In the genomic region with DNA sequence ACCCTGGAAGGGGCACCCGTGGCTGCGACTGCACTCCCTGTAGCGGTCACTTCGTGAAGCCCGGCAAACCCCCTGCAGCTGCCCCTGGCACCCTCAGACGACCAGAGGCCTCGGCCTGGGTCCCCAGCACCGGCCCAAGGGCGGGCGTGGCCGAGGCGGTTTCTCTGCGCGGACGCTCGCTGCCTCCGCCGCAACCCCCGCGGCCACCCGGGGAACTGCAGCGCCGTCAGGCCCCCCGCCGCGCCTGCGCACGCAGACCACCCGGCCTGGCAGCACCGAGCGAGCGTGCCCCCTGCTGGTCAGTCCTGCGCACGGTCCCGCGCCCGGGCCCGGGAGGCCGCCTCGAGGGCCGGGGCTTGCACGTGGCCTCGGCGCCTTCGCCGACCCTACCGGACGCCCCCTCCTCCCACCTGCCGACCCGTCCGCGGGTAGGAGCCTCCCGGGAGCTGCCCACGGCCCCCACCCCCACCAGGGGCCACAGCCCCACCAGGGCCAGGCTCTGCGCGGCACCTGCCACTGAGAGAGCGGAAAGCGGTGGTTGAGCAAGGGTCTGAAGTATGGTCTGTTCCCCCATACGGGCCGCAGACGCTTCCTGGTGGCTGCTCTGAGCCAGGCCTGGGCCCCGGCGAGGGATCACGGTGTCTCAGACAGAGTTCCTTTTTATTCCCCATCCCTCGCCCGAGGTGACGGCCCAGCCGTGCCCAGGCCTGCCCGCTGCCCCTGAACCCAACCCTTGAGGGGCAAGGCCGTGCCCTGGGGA, we compare ENCODE assay signal across 1 cellular context.
TF ChIP-seq lines count a peak whose summit lies in the region.

No MANE protein-coding gene starts in this region.

TF ChIP-seq in WTC11, 78 proteins besides CTCF, POLR2A, EP300 and RAD21 (continues in another document):
- TF ChIP-seq GRHL2 (CRISPR knock-in tag; IDR thresholded peaks at IDR 0.05; ENCODE audit: insufficient replicate concordance, severe bottlenecking) = no peak
- TF ChIP-seq TEAD1 (CRISPR knock-in tag; IDR thresholded peaks at IDR 0.05) = peak; percentile 88; the same call in 1 of the 2 replicates
- TF ChIP-seq, protein P1, sequence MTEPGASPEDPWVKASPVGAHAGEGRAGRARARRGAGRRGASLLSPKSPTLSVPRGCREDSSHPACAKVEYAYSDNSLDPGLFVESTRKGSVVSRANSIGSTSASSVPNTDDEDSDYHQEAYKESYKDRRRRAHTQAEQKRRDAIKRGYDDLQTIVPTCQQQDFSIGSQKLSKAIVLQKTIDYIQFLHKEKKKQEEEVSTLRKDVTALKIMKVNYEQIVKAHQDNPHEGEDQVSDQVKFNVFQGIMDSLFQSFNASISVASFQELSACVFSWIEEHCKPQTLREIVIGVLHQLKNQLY (CRISPR knock-in tag; IDR thresholded peaks at IDR 0.05) = peak; percentile 85; the same call in 1 of the 2 replicates
- no peak for TF ChIP-seq ZNF121 (CRISPR knock-in tag; IDR thresholded peaks at IDR 0.05)
- TF ChIP-seq, protein P2, sequence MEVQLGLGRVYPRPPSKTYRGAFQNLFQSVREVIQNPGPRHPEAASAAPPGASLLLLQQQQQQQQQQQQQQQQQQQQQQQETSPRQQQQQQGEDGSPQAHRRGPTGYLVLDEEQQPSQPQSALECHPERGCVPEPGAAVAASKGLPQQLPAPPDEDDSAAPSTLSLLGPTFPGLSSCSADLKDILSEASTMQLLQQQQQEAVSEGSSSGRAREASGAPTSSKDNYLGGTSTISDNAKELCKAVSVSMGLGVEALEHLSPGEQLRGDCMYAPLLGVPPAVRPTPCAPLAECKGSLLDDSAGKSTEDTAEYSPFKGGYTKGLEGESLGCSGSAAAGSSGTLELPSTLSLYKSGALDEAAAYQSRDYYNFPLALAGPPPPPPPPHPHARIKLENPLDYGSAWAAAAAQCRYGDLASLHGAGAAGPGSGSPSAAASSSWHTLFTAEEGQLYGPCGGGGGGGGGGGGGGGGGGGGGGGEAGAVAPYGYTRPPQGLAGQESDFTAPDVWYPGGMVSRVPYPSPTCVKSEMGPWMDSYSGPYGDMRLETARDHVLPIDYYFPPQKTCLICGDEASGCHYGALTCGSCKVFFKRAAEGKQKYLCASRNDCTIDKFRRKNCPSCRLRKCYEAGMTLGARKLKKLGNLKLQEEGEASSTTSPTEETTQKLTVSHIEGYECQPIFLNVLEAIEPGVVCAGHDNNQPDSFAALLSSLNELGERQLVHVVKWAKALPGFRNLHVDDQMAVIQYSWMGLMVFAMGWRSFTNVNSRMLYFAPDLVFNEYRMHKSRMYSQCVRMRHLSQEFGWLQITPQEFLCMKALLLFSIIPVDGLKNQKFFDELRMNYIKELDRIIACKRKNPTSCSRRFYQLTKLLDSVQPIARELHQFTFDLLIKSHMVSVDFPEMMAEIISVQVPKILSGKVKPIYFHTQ (CRISPR knock-in tag; IDR thresholded peaks at IDR 0.05) = no peak
- peak; percentile 95 for TF ChIP-seq E2F5 (CRISPR knock-in tag; IDR thresholded peaks at IDR 0.05)
- TF ChIP-seq ZSCAN18 (CRISPR knock-in tag; IDR thresholded peaks at IDR 0.05) = no peak
- TF ChIP-seq SP1 (CRISPR knock-in tag; conservative IDR thresholded peaks at IDR 0.05) = peak; percentile 90
- no peak for TF ChIP-seq ZNF671 (CRISPR knock-in tag; IDR thresholded peaks at IDR 0.05)
- TF ChIP-seq, protein P3, sequence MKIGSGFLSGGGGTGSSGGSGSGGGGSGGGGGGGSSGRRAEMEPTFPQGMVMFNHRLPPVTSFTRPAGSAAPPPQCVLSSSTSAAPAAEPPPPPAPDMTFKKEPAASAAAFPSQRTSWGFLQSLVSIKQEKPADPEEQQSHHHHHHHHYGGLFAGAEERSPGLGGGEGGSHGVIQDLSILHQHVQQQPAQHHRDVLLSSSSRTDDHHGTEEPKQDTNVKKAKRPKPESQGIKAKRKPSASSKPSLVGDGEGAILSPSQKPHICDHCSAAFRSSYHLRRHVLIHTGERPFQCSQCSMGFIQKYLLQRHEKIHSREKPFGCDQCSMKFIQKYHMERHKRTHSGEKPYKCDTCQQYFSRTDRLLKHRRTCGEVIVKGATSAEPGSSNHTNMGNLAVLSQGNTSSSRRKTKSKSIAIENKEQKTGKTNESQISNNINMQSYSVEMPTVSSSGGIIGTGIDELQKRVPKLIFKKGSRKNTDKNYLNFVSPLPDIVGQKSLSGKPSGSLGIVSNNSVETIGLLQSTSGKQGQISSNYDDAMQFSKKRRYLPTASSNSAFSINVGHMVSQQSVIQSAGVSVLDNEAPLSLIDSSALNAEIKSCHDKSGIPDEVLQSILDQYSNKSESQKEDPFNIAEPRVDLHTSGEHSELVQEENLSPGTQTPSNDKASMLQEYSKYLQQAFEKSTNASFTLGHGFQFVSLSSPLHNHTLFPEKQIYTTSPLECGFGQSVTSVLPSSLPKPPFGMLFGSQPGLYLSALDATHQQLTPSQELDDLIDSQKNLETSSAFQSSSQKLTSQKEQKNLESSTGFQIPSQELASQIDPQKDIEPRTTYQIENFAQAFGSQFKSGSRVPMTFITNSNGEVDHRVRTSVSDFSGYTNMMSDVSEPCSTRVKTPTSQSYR (CRISPR knock-in tag; IDR thresholded peaks at IDR 0.05) = peak; percentile 51; the same call in 1 of the 2 replicates
- TF ChIP-seq, protein P4, sequence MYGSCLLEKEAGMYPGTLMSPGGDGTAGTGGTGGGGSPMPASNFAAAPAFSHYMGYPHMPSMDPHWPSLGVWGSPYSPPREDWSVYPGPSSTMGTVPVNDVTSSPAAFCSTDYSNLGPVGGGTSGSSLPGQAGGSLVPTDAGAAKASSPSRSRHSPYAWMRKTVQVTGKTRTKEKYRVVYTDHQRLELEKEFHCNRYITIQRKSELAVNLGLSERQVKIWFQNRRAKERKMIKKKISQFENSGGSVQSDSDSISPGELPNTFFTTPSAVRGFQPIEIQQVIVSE (CRISPR knock-in tag; IDR thresholded peaks at IDR 0.05; ENCODE audit: borderline replicate concordance) = no peak
- TF ChIP-seq TEAD4 (CRISPR knock-in tag; IDR thresholded peaks at IDR 0.05) = no peak
- peak; percentile 84 for TF ChIP-seq CREM (CRISPR knock-in tag; IDR thresholded peaks at IDR 0.05)
- peak; percentile 74; the same call in 1 of the 2 replicates for TF ChIP-seq KAT7 (CRISPR knock-in tag; IDR thresholded peaks at IDR 0.05; ENCODE audit: borderline replicate concordance)
- TF ChIP-seq ZNF317 (CRISPR knock-in tag; IDR thresholded peaks at IDR 0.05; ENCODE audit: borderline replicate concordance, low read depth) = peak; percentile 74; the same call in 1 of the 2 replicates
- peak; percentile 85 for TF ChIP-seq JUN (CRISPR knock-in tag; IDR thresholded peaks at IDR 0.05)
- TF ChIP-seq, protein P5, sequence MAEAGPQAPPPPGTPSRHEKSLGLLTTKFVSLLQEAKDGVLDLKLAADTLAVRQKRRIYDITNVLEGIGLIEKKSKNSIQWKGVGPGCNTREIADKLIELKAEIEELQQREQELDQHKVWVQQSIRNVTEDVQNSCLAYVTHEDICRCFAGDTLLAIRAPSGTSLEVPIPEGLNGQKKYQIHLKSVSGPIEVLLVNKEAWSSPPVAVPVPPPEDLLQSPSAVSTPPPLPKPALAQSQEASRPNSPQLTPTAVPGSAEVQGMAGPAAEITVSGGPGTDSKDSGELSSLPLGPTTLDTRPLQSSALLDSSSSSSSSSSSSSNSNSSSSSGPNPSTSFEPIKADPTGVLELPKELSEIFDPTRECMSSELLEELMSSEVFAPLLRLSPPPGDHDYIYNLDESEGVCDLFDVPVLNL (CRISPR knock-in tag; IDR thresholded peaks at IDR 0.05; ENCODE audit: borderline replicate concordance, low read depth) = peak; percentile 84
- no peak for TF ChIP-seq ZNF263 (CRISPR knock-in tag; IDR thresholded peaks at IDR 0.05; ENCODE audit: low read depth)
- 0 out of 2 replicates have a peak, but pooled peaks have one; percentile 58 for TF ChIP-seq PREB (CRISPR knock-in tag; IDR thresholded peaks at IDR 0.05; ENCODE audit: borderline replicate concordance)
- TF ChIP-seq EMX1 (CRISPR knock-in tag; IDR thresholded peaks at IDR 0.05) = no peak
- TF ChIP-seq IRF2 (CRISPR knock-in tag; IDR thresholded peaks at IDR 0.05; ENCODE audit: borderline replicate concordance, low read depth) = 0 out of 2 replicates have a peak, but pooled peaks have one; percentile 62
- TF ChIP-seq TP53 (CRISPR knock-in tag; IDR thresholded peaks at IDR 0.05) = peak; percentile 89; the same call in 1 of the 2 replicates
- TF ChIP-seq FOXK1 (CRISPR knock-in tag; IDR thresholded peaks at IDR 0.05) = peak; percentile 92
- peak; percentile 90 for TF ChIP-seq ZNF423 (CRISPR knock-in tag; IDR thresholded peaks at IDR 0.05)
- TF ChIP-seq FOXJ3 (CRISPR knock-in tag; IDR thresholded peaks at IDR 0.05; ENCODE audit: borderline replicate concordance) = no peak
- TF ChIP-seq SMAD3 (CRISPR knock-in tag; IDR thresholded peaks at IDR 0.05; ENCODE audit: borderline replicate concordance) = peak; percentile 35; the same call in 1 of the 2 replicates
- 0 out of 2 replicates have a peak, but pooled peaks have one; percentile 43 for TF ChIP-seq ZBTB21 (CRISPR knock-in tag; IDR thresholded peaks at IDR 0.05; ENCODE audit: borderline replicate concordance)
- TF ChIP-seq, protein P6, sequence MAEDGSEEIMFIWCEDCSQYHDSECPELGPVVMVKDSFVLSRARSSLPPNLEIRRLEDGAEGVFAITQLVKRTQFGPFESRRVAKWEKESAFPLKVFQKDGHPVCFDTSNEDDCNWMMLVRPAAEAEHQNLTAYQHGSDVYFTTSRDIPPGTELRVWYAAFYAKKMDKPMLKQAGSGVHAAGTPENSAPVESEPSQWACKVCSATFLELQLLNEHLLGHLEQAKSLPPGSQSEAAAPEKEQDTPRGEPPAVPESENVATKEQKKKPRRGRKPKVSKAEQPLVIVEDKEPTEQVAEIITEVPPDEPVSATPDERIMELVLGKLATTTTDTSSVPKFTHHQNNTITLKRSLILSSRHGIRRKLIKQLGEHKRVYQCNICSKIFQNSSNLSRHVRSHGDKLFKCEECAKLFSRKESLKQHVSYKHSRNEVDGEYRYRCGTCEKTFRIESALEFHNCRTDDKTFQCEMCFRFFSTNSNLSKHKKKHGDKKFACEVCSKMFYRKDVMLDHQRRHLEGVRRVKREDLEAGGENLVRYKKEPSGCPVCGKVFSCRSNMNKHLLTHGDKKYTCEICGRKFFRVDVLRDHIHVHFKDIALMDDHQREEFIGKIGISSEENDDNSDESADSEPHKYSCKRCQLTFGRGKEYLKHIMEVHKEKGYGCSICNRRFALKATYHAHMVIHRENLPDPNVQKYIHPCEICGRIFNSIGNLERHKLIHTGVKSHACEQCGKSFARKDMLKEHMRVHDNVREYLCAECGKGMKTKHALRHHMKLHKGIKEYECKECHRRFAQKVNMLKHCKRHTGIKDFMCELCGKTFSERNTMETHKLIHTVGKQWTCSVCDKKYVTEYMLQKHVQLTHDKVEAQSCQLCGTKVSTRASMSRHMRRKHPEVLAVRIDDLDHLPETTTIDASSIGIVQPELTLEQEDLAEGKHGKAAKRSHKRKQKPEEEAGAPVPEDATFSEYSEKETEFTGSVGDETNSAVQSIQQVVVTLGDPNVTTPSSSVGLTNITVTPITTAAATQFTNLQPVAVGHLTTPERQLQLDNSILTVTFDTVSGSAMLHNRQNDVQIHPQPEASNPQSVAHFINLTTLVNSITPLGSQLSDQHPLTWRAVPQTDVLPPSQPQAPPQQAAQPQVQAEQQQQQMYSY (CRISPR knock-in tag; IDR thresholded peaks at IDR 0.05) = no peak
- no peak for TF ChIP-seq JAZF1 (CRISPR knock-in tag; IDR thresholded peaks at IDR 0.05)
- no peak for TF ChIP-seq ATF6 (CRISPR knock-in tag; IDR thresholded peaks at IDR 0.05)
- 0 out of 2 replicates have a peak, but pooled peaks have one; percentile 41 for TF ChIP-seq PRRX2 (CRISPR knock-in tag; IDR thresholded peaks at IDR 0.05)
- no peak for TF ChIP-seq ZNF396 (CRISPR knock-in tag; IDR thresholded peaks at IDR 0.05; ENCODE audit: borderline replicate concordance)
- no peak for TF ChIP-seq RORB (CRISPR knock-in tag; IDR thresholded peaks at IDR 0.05)
- 0 out of 2 replicates have a peak, but pooled peaks have one; percentile 58 for TF ChIP-seq SMAD4 (CRISPR knock-in tag; IDR thresholded peaks at IDR 0.05)
